In the genomic region with DNA sequence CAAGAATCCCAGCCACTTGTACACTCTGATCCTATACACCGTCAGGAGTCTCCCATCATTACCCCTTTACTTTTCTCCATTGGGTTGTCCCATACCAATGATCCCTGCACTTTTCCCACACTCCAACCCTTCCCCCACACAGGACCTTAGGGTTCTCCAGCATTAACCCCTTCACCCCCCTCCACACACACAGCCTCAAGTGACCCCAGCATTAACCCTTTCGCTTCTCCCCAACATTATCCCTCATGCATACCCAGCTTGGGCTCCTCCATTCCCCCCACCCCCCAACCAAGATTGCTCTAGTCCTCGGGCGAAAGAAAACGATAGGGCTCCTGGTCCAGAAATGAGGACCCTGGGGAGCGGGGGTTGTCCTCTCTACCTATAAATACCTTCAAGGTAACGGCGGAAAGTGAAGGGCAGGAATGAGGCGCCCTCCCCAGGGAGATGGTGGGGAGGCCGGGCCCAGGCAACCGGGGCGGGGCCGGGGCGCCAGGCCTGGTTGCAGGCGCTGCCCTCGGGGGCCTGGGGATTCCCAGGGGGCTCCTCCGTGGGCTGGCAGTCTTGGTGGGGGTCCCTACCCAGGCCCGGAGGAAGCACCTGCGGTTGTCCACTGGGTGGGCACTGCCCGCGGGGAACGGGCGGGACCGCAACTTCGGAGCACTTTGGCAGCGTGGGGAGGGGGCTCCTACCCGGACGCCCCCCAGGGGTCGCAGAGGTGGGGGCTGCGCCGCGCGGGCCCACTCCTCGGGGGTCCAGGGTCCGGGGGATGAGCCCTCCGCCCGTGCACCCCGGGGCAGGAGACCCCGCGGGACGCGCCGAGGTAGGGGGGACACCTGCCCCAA, we compare ENCODE assay signal across 8 cellular contexts. TPM values are rescaled to one million over a fixed set of nuclear protein-coding genes. Genes with fewer than 3 reads are reported as not detected.
DNase-seq lines count a peak whose midpoint lies in the region; ATAC-seq and TF ChIP-seq lines count a peak whose summit lies in the region.

No MANE protein-coding gene starts in this region.

- H3K27ac ChIP-seq in body of pancreas = peak overlapping the region; percentile 18 to 69 (median 59)

- ATAC-seq in body of pancreas (no peak), mucosa of descending colon (no peak)

- WGBS in body of pancreas, 2 donors = 7% methylated on average over 11 to 13 of the region's 43 CpGs

- no peak for TF ChIP-seq POLR2A in body of pancreas (IDR thresholded peaks at IDR 0.05)

- intact Hi-C loops in body of pancreas (cut with DNase I) = no loop called here
- intact Hi-C loops in mucosa of descending colon (cut with DNase I, micrococcal nuclease) = no loop called here

- H3K4me3 ChIP-seq in GM12865 (ENCODE audit: low read depth, low read length) (peak overlapping the region; percentile 65), body of pancreas (peak overlapping the region; percentile 50 to 65), mucosa of descending colon (peak overlapping the region; percentile 26)

- H3K36me3 ChIP-seq in body of pancreas (replicated peaks in 1 of 2; ENCODE audit: insufficient read depth in 1 of 2, low read depth in 2 of 2) = no peaks in the 10 kb centered on the region
- H3K36me3 ChIP-seq in mucosa of descending colon (ENCODE audit: low read depth) = no peaks in the 10 kb centered on the region

- H3K4me1 ChIP-seq in body of pancreas (peaks cover 21% of the 10 kb centered on the region), mucosa of descending colon (ENCODE audit: low read depth) (peaks cover 17% of the 10 kb centered on the region)

- no peak for TF ChIP-seq CTCF in GM12865 (IDR thresholded peaks at IDR 0.05; ENCODE audit: insufficient read depth, low read depth, low read length, missing control alignments)
- no peak for TF ChIP-seq CTCF in body of pancreas (IDR thresholded peaks at IDR 0.05)
- TF ChIP-seq CTCF in mucosa of descending colon (IDR thresholded peaks at IDR 0.05) = no peak

- no peaks in the 10 kb centered on the region for H3K27me3 ChIP-seq in body of pancreas

- H3K9me3 ChIP-seq in body of pancreas (no peaks in the 10 kb centered on the region), mucosa of descending colon (no peaks in the 10 kb centered on the region)

- DNase-seq in GM12865 (ENCODE audit: low read depth) (peak; percentile 40), HT1080 (ENCODE audit: low read depth) (peak; percentile 17), body of pancreas (peak in 2 of 4 donors; percentile 31 to 39), mucosa of descending colon (no peak), OCI-M2 (lab: John Stamatoyannopoulos, UW; ENCODE audit: unreplicated experiment) (no peak), hepatic stellate cell (ENCODE audit: low spot score) (no peak), HPDE6-E6E7 (ENCODE audit: extremely low spot score) (no peak), hypothalamus (lab: John Stamatoyannopoulos, UW) (no peak)

RNA-seq across cellular contexts. Expression of a gene that starts 0.8 kb away (rescaled TPM):
- 23.6 and 28.9 TPM in 2 replicates for total RNA-seq in HT1080 (2014; rRNA removed; shearing (Covaris generic))
- polyA plus RNA-seq in HT1080 (2015; cell fraction: cytosol; rRNA removed) = 47.9 and 49.7 TPM in 2 replicates
- 46.1 and 49.0 TPM in 2 replicates for polyA plus RNA-seq in HT1080 (2015; cell fraction: nucleus; rRNA removed)
- total RNA-seq in body of pancreas (100 to 1,000 TPM in 1 of 2 donors, 10 to 100 TPM in 1; 16.1 to 111 TPM), mucosa of descending colon (10 to 100 TPM; 26.7 to 39.9 (median 28.1) TPM)

RNA-seq across cellular contexts. Expression of a gene that starts 15.3 kb away (rescaled TPM):
- not detected in 2 replicates for total RNA-seq in HT1080 (2014; rRNA removed; shearing (Covaris generic))
- not detected in 2 replicates for polyA plus RNA-seq in HT1080 (2015; cell fraction: cytosol; rRNA removed)
- polyA plus RNA-seq in HT1080 (2015; cell fraction: nucleus; rRNA removed) = not detected in 2 replicates
- total RNA-seq in body of pancreas (1 to 10 TPM; 2.6 to 3.6 TPM), mucosa of descending colon (1 to 10 TPM; 4.0 to 5.2 (median 5.1) TPM)

RNA-seq across cellular contexts. Expression of a gene that starts 30.2 kb away (rescaled TPM):
- total RNA-seq in HT1080 (2014; rRNA removed; shearing (Covaris generic)) = 44.8 and 56.1 TPM in 2 replicates
- 27.1 and 27.2 TPM in 2 replicates for polyA plus RNA-seq in HT1080 (2015; cell fraction: cytosol; rRNA removed)
- 243 and 267 TPM in 2 replicates for polyA plus RNA-seq in HT1080 (2015; cell fraction: nucleus; rRNA removed)
- 100 to 1,000 TPM; 147 to 196 TPM for total RNA-seq in body of pancreas
- 100 to 1,000 TPM in 1 of 3 donors, 10 to 100 TPM in 2; 74.4 to 111 (median 96.0) TPM for total RNA-seq in mucosa of descending colon

RNA-seq across cellular contexts. Expression of a gene that starts 30.3 kb away (rescaled TPM):
- not detected in 2 replicates for total RNA-seq in HT1080 (2014; rRNA removed; shearing (Covaris generic))
- polyA plus RNA-seq in HT1080 (2015; cell fraction: cytosol; rRNA removed) = not detected in 2 replicates
- polyA plus RNA-seq in HT1080 (2015; cell fraction: nucleus; rRNA removed) = not detected in 2 replicates
- total RNA-seq in body of pancreas = not detected
- total RNA-seq in mucosa of descending colon = not detected

RNA-seq across cellular contexts. Expression of a gene that starts 59.3 kb away (rescaled TPM):
- total RNA-seq in HT1080 (2014; rRNA removed; shearing (Covaris generic)) = not detected in 2 replicates
- not detected in 2 replicates for polyA plus RNA-seq in HT1080 (2015; cell fraction: cytosol; rRNA removed)
- not detected in 2 replicates for polyA plus RNA-seq in HT1080 (2015; cell fraction: nucleus; rRNA removed)
- total RNA-seq in body of pancreas = not detected
- under 1 TPM in 2 of 3 donors, not detected in 1; 0.12 to 0.19 TPM for total RNA-seq in mucosa of descending colon

Comparison
In these comparisons a context has a peak if more than half of its experiments do, and no peak if none do; other contexts are left out.
1. DNase-seq: peak in GM12865 (single experiment) and HT1080 (single experiment); none in mucosa of descending colon (0 of 3), OCI-M2 (single experiment), hepatic stellate cell (single experiment), HPDE6-E6E7 (single experiment) and hypothalamus (0 of 51).
2. Peak in every context shown above with its lines, with median percentiles within 50 percentile points of each other: H3K4me3 ChIP-seq.